Comparison of ENCODE assay signal across 11 cellular contexts in the genomic region with DNA sequence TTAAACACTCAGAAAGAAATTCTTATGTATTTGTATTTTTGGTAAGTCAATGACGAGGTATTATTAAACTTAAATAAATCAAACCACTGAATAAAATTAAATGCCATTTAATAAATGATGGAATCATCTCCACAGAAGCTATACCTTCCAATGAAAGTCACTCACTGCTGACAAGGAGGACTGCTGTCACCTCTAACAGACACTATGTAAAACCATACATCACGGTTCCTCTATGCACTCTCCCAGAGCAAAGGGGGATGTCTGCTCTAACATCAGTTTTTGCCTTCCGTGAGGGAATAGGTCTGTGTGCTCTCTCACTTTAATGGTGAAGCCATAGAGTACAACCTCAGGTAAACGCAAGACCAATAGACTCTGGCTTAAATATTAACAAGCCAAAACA.
DNase-seq lines count a peak whose midpoint lies in the region; ATAC-seq and TF ChIP-seq lines count a peak whose summit lies in the region.
"Had no signal": no experiment of that assay in that cellular context is flagged by ENCODE, and none has a peak within 500 bp of the region (broad histone marks: within the 10 kb centered on the region; RNA-seq: fewer than 3 reads in every experiment).

No MANE protein-coding gene starts in this region.

- CTCF ChIA-PET in activated CD4-positive, alpha-beta memory T cell treated with anti-CD3 and anti-CD28 coated beads, Interleukin-2, amount 10 ng/mL, durations not matched to agents 7 days and 5 days (lab: Charles Lee), result interaction anchor here (1.0 kb wide), 2 partner anchors 32 to 34 kb away, joined by 3 read pairs; no protein-coding TSS in a partner anchor
- CTCF ChIA-PET in activated CD4-positive, alpha-beta memory T cell treated with anti-CD3 and anti-CD28 coated beads for 36 hours (lab: Charles Lee), result interaction anchor here (1.8 kb wide), 1 partner anchor 572 kb away, joined by 4 read pairs; no protein-coding TSS in a partner anchor

- H3K27me3 Mint-ChIP-seq in activated CD4-positive, alpha-beta memory T cell treated with anti-CD3 and anti-CD28 coated beads, Interleukin-2, amount 10 ng/mL, durations not matched to agents 7 days and 5 days, result peaks cover 2% of the 10 kb centered on the region
- peaks cover 2% of the 10 kb centered on the region for H3K27me3 Mint-ChIP-seq in activated CD4-positive, alpha-beta memory T cell treated with anti-CD3 and anti-CD28 coated beads for 36 hours

- no peaks in the 10 kb centered on the region for H3K9me3 Mint-ChIP-seq in activated CD4-positive, alpha-beta memory T cell treated with anti-CD3 and anti-CD28 coated beads, Interleukin-2, amount 10 ng/mL, durations not matched to agents 7 days and 5 days
- H3K9me3 Mint-ChIP-seq in activated CD4-positive, alpha-beta memory T cell treated with anti-CD3 and anti-CD28 coated beads for 36 hours, result no peaks in the 10 kb centered on the region

- H3K4me2 ChIP-seq in Karpas-422 (ENCODE audit: low read depth, low read length, poor library complexity, severe bottlenecking), result no peak overlapping the region
- H3K4me2 ChIP-seq in hepatocyte, result no peak overlapping the region

- in situ Hi-C loops in gastrocnemius medialis (cut with MboI; ENCODE audit: low sequenced_read_pairs in 4 of 4), result loop anchor here in 1 of 4 donors (5.0 kb wide), 1 partner anchor 163 kb away; no protein-coding TSS in a partner anchor

- H3K9ac ChIP-seq in Karpas-422 (ENCODE audit: low read length), result no peak overlapping the region

- peaks cover 69% of the 10 kb centered on the region for H3K4me1 Mint-ChIP-seq in activated CD4-positive, alpha-beta memory T cell treated with anti-CD3 and anti-CD28 coated beads, Interleukin-2, amount 10 ng/mL, durations not matched to agents 7 days and 5 days
- H3K4me1 Mint-ChIP-seq in activated CD4-positive, alpha-beta memory T cell treated with anti-CD3 and anti-CD28 coated beads for 36 hours (ENCODE audit: low read depth), result peaks cover 62% of the 10 kb centered on the region

- H3K27ac ChIP-seq in Karpas-422 (ENCODE audit: low read length) (no peak overlapping the region), gastrocnemius medialis (peak overlapping the region; percentile 85 to 97 (median 92)), hepatocyte (no peak overlapping the region)
- H3K27ac ChIP-seq: transverse colon had no signal

- H3K4me1 ChIP-seq in Karpas-422 (ENCODE audit: low read length), result peaks cover 9% of the 10 kb centered on the region
- H3K4me1 ChIP-seq in gastrocnemius medialis, result peaks cover 80 to 93% of the 10 kb centered on the region in 2 donors
- peaks cover 6% of the 10 kb centered on the region for H3K4me1 ChIP-seq in hepatocyte (ENCODE audit: insufficient read depth)

- no peaks in the 10 kb centered on the region for H3K9me3 ChIP-seq in Karpas-422 (ENCODE audit: low read length)
- H3K9me3 ChIP-seq in gastrocnemius medialis, result no peaks in the 10 kb centered on the region
- no peaks in the 10 kb centered on the region for H3K9me3 ChIP-seq in hepatocyte (ENCODE audit: low read depth)
- H3K9me3 ChIP-seq: gastroesophageal sphincter, transverse colon had no signal

- TF ChIP-seq CTCF in gastrocnemius medialis (IDR thresholded peaks at IDR 0.05 in 4 of 5, conservative IDR thresholded peaks at IDR 0.05 in 1 of 5) (no peak), hepatocyte (IDR thresholded peaks at IDR 0.05; ENCODE audit: poor library complexity) (no peak)

- intact Hi-C loops in activated CD4-positive, alpha-beta memory T cell treated with anti-CD3 and anti-CD28 coated beads for 36 hours (cut with micrococcal nuclease), result loop anchor here (1.0 to 10.0 kb wide), 12 partner anchors 32 to 573 kb away; a partner anchor contains a TSS
- intact Hi-C loops in gastrocnemius medialis (cut with DNase I; ENCODE audit: low total_unique reads), result no loop called here

- H3K27me3 ChIP-seq in Karpas-422 (ENCODE audit: low read length) (no peaks in the 10 kb centered on the region), gastrocnemius medialis (no peaks in the 10 kb centered on the region), hepatocyte (no peaks in the 10 kb centered on the region)
- H3K27me3 ChIP-seq: gastroesophageal sphincter, transverse colon had no signal

- H3K4me3 ChIP-seq in Karpas-422 (ENCODE audit: low read length) (no peak overlapping the region), gastrocnemius medialis (peak overlapping the region in 1 of 4 donors; percentile 30), hepatocyte (no peak overlapping the region)
- H3K4me3 ChIP-seq: gastroesophageal sphincter, transverse colon had no signal

- no peak for DNase-seq in activated CD4-positive, alpha-beta memory T cell treated with anti-CD3 and anti-CD28 coated beads, Interleukin-2, amount 10 ng/mL, durations not matched to agents 7 days and 5 days
- no peak for DNase-seq in activated CD4-positive, alpha-beta memory T cell treated with anti-CD3 and anti-CD28 coated beads for 36 hours
- DNase-seq in Karpas-422 (no peak), gastrocnemius medialis (no peak), SKM-1 treated with dmso at 0.1 percent for 144 hours (lab: John Stamatoyannopoulos, UW; ENCODE audit: unreplicated experiment) (no peak), AG08395 (ENCODE audit: low spot score) (no peak), hepatocyte (ENCODE audit: low spot score) (no peak)
- DNase-seq: activated CD4-positive, alpha-beta T cell treated with anti-CD3 and anti-CD28 coated beads, Interleukin-2, amount 50 U/mL, for 1 hour; transverse colon had no signal

- no peaks in the 10 kb centered on the region for H3K36me3 ChIP-seq in Karpas-422 (ENCODE audit: insufficient read depth, low read length)
- no peaks in the 10 kb centered on the region for H3K36me3 ChIP-seq in gastrocnemius medialis
- no peaks in the 10 kb centered on the region for H3K36me3 ChIP-seq in hepatocyte (replicated peaks; ENCODE audit: insufficient read depth, low read depth)
- H3K36me3 ChIP-seq: transverse colon had no signal

- ATAC-seq in GM21786 (IDR thresholded peaks at IDR 0.05; ENCODE audit: unreplicated experiment) (peak; percentile 20), gastrocnemius medialis (no peak)
- ATAC-seq: gastroesophageal sphincter had no signal

- H3K9me2 ChIP-seq in Karpas-422 (replicated peaks; ENCODE audit: insufficient read depth, low read length) (no peaks in the 10 kb centered on the region), hepatocyte (replicated peaks; ENCODE audit: insufficient read depth) (no peaks in the 10 kb centered on the region)

- H3K4me3 Mint-ChIP-seq in activated CD4-positive, alpha-beta memory T cell treated with anti-CD3 and anti-CD28 coated beads, Interleukin-2, amount 10 ng/mL, durations not matched to agents 7 days and 5 days, result peak overlapping the region; percentile 74
- H3K4me3 Mint-ChIP-seq in activated CD4-positive, alpha-beta memory T cell treated with anti-CD3 and anti-CD28 coated beads for 36 hours, result no peak overlapping the region

- H3K27ac Mint-ChIP-seq in activated CD4-positive, alpha-beta memory T cell treated with anti-CD3 and anti-CD28 coated beads, Interleukin-2, amount 10 ng/mL, durations not matched to agents 7 days and 5 days, result peak overlapping the region; percentile 96
- H3K27ac Mint-ChIP-seq in activated CD4-positive, alpha-beta memory T cell treated with anti-CD3 and anti-CD28 coated beads for 36 hours, result no peak overlapping the region

- no peak for TF ChIP-seq POLR2A in gastrocnemius medialis (IDR thresholded peaks at IDR 0.05)

- H3K36me3 Mint-ChIP-seq in activated CD4-positive, alpha-beta memory T cell treated with anti-CD3 and anti-CD28 coated beads, Interleukin-2, amount 10 ng/mL, durations not matched to agents 7 days and 5 days (ENCODE audit: low read depth), result peaks cover 11% of the 10 kb centered on the region
- peaks cover 2% of the 10 kb centered on the region for H3K36me3 Mint-ChIP-seq in activated CD4-positive, alpha-beta memory T cell treated with anti-CD3 and anti-CD28 coated beads for 36 hours

- 81% methylated on average over 4 of the region's 4 CpGs for WGBS in hepatocyte (ENCODE audit: low lambda C conversion rate, missing lambda C conversion rate)

- H3K79me2 ChIP-seq in Karpas-422 (ENCODE audit: low read length), result no peaks in the 10 kb centered on the region
- H3K79me2 ChIP-seq in hepatocyte, result peaks cover 27% of the 10 kb centered on the region

- H2AFZ ChIP-seq in Karpas-422 (ENCODE audit: low read length), result 0 out of 2 replicates have a peak overlapping the region, but pooled peaks have one; percentile 49
- H2AFZ ChIP-seq in hepatocyte, result no peak overlapping the region

- H4K20me1 ChIP-seq in Karpas-422 (ENCODE audit: insufficient read depth, low read depth, low read length), result no peaks in the 10 kb centered on the region
- H4K20me1 ChIP-seq in hepatocyte (ENCODE audit: insufficient read depth, poor library complexity, severe bottlenecking), result peaks cover 10% of the 10 kb centered on the region

- POLR2A ChIA-PET in activated CD4-positive, alpha-beta memory T cell treated with anti-CD3 and anti-CD28 coated beads, Interleukin-2, amount 10 ng/mL, durations not matched to agents 7 days and 5 days (lab: Charles Lee), result interaction anchor here (1.8 kb wide), 1 partner anchor 71 kb away, joined by 5 read pairs; no protein-coding TSS in a partner anchor
- POLR2A ChIA-PET in activated CD4-positive, alpha-beta memory T cell treated with anti-CD3 and anti-CD28 coated beads for 36 hours (lab: Charles Lee), result no interaction called here

Comparison
In these comparisons a context has a peak if more than half of its experiments do, and no peak if none do; other contexts are left out.
1. H3K27ac ChIP-seq: peak in gastrocnemius medialis (4 of 4); none in Karpas-422 (single experiment) and hepatocyte (single experiment).